Comparison of ENCODE assay signal across 32 cellular contexts in genomic region chr9:16524823-16525222, GRCh38.
"Had no signal": no experiment of that assay in that cellular context is flagged by ENCODE, and none has a peak within 500 bp of the region (broad histone marks: within the 10 kb centered on the region; RNA-seq: fewer than 3 reads in every experiment).

No MANE protein-coding gene starts in this region.

- H3K9me3 Mint-ChIP-seq: activated CD4-positive, alpha-beta T cell treated with anti-CD3 and anti-CD28 coated beads, Interleukin-2, amount 10 ng/mL, durations not matched to agents 7 days and 5 days; activated naive CD8-positive, alpha-beta T cell treated with anti-CD3 and anti-CD28 coated beads, Interleukin-2, amount 10 ng/mL, durations not matched to agents 7 days and 5 days; activated T-helper 2 cell treated with anti-CD3 and anti-CD28 coated beads, Interferon-gamma antibody, Interleukin-2, Interleukin-4, amounts not matched to agents 10 μg/mL and 5 μg/mL and 100 μg/mL, durations not matched to agents 14 hours and 24 hours and 36 hours had no signal

- H3K36me3 ChIP-seq: ascending aorta, breast epithelium, MG63 had no signal

- H3K4me3 Mint-ChIP-seq: activated CD4-positive, alpha-beta T cell treated with anti-CD3 and anti-CD28 coated beads for 36 hours; activated CD4-positive, alpha-beta T cell treated with anti-CD3 and anti-CD28 coated beads, Interleukin-2, amount 10 ng/mL, durations not matched to agents 7 days and 5 days; activated CD8-positive, alpha-beta T cell treated with anti-CD3 and anti-CD28 coated beads, Interleukin-2, amount 10 ng/mL, durations not matched to agents 7 days and 5 days; activated naive CD4-positive, alpha-beta T cell treated with anti-CD3 and anti-CD28 coated beads, Interleukin-2, amount 50 U/mL, for 24 hours; activated naive CD8-positive, alpha-beta T cell treated with anti-CD3 and anti-CD28 coated beads, Interleukin-2, amount 10 ng/mL, durations not matched to agents 7 days and 5 days; activated T-cell treated with anti-CD3 and anti-CD28 coated beads, Interleukin-2, amount 50 U/mL, for 24 hours had no signal

- H3K4me1 Mint-ChIP-seq: activated CD4-positive, alpha-beta T cell treated with anti-CD3 and anti-CD28 coated beads for 36 hours; activated CD4-positive, alpha-beta T cell treated with anti-CD3 and anti-CD28 coated beads, Interleukin-2, amount 10 ng/mL, durations not matched to agents 7 days and 5 days; activated naive CD4-positive, alpha-beta T cell treated with anti-CD3 and anti-CD28 coated beads, Interleukin-2, amount 50 U/mL, for 24 hours; activated naive CD8-positive, alpha-beta T cell treated with anti-CD3 and anti-CD28 coated beads, Interleukin-2, amount 10 ng/mL, durations not matched to agents 7 days and 5 days had no signal

- DNase-seq: activated CD4-positive, alpha-beta T cell treated with anti-CD3 and anti-CD28 coated beads for 36 hours; activated CD4-positive, alpha-beta T cell treated with anti-CD3 and anti-CD28 coated beads, Interleukin-2, amount 10 ng/mL, durations not matched to agents 7 days and 5 days; activated CD4-positive, alpha-beta T cell treated with anti-CD3 and anti-CD28 coated beads, Interleukin-2, amount 50 U/mL, for 48 hours; activated CD8-positive, alpha-beta T cell treated with anti-CD3 and anti-CD28 coated beads, Interleukin-2, amount 10 ng/mL, durations not matched to agents 7 days and 5 days; activated gamma-delta T cell; activated naive CD4-positive, alpha-beta T cell treated with Interleukin-2 at 50 U/mL for 16 hours; activated naive CD8-positive, alpha-beta T cell treated with anti-CD3 and anti-CD28 coated beads, Interleukin-2, amount 10 ng/mL, durations not matched to agents 7 days and 5 days; activated T-cell treated with anti-CD3 and anti-CD28 coated beads, Interleukin-2, amount 50 U/mL, for 24 hours; amygdala; body of pancreas; Kasumi-1; MG63; NCI-H1048; NCI-H1105 treated with DMSO at 0.1 percent for 48 hours; NCI-H1436; NCI-H1694; NCI-H1930; NCI-H2081 treated with DMSO at 0.1 percent for 48 hours; NCI-H226; NCI-H446 treated with DMSO at 0.1 percent for 48 hours; NCI-H524; NK-92 treated with Interleukin-12 subunit alpha and Interleukin-12 subunit beta, amount 100 ng/mL, for 24 hours; PC-9; Right ventricle myocardium superior; T1000 had no signal

- H3K4me1 ChIP-seq: body of pancreas had no signal

- FAIRE-seq: RCC 7860 had no signal

- H3K4me3 ChIP-seq: ascending aorta, body of pancreas, breast epithelium, MG63, PC-9, SK-N-MC had no signal

- ATAC-seq: activated CD4-positive, alpha-beta T cell treated with anti-CD3 and anti-CD28 coated beads for 36 hours; activated CD4-positive, CD25-positive, alpha-beta regulatory T cell treated with anti-CD3 and anti-CD28 coated beads, Interleukin-2, amount 50 U/mL, for 24 hours; activated CD8-positive, alpha-beta T cell treated with anti-CD3 and anti-CD28 coated beads, Interleukin-2, amount 10 ng/mL, durations not matched to agents 7 days and 5 days; body of pancreas had no signal

- H2AFZ ChIP-seq: PC-9 had no signal

- H3K9me3 ChIP-seq: ascending aorta, body of pancreas, breast epithelium, MG63 had no signal

- H3K27me3 ChIP-seq: ascending aorta, body of pancreas, breast epithelium, MG63 had no signal

- H3K27me3 Mint-ChIP-seq: activated CD4-positive, alpha-beta T cell treated with anti-CD3 and anti-CD28 coated beads for 36 hours; activated CD4-positive, alpha-beta T cell treated with anti-CD3 and anti-CD28 coated beads, Interleukin-2, amount 10 ng/mL, durations not matched to agents 7 days and 5 days; activated naive CD4-positive, alpha-beta T cell treated with anti-CD3 and anti-CD28 coated beads, Interleukin-2, amount 50 U/mL, for 24 hours; activated T-cell treated with anti-CD3 and anti-CD28 coated beads, Interleukin-2, amount 50 U/mL, for 24 hours had no signal

- H3K27ac Mint-ChIP-seq: activated CD4-positive, alpha-beta T cell treated with anti-CD3 and anti-CD28 coated beads for 36 hours; activated CD4-positive, alpha-beta T cell treated with anti-CD3 and anti-CD28 coated beads, Interleukin-2, amount 10 ng/mL, durations not matched to agents 7 days and 5 days; activated CD8-positive, alpha-beta T cell treated with anti-CD3 and anti-CD28 coated beads, Interleukin-2, amount 10 ng/mL, durations not matched to agents 7 days and 5 days; activated naive CD4-positive, alpha-beta T cell treated with anti-CD3 and anti-CD28 coated beads, Interleukin-2, amount 50 U/mL, for 24 hours; activated naive CD8-positive, alpha-beta T cell treated with anti-CD3 and anti-CD28 coated beads, Interleukin-2, amount 10 ng/mL, durations not matched to agents 7 days and 5 days; activated T-cell treated with anti-CD3 and anti-CD28 coated beads, Interleukin-2, amount 50 U/mL, for 24 hours; activated T-helper 2 cell treated with anti-CD3 and anti-CD28 coated beads, Interferon-gamma antibody, Interleukin-2, Interleukin-4, amounts not matched to agents 10 μg/mL and 5 μg/mL and 100 μg/mL, durations not matched to agents 14 hours and 24 hours and 36 hours had no signal

- H3K27ac ChIP-seq: ascending aorta, body of pancreas, breast epithelium, PC-9, SK-N-MC had no signal

- H3K36me3 Mint-ChIP-seq: activated naive CD4-positive, alpha-beta T cell treated with anti-CD3 and anti-CD28 coated beads, Interleukin-2, amount 50 U/mL, for 24 hours; activated naive CD8-positive, alpha-beta T cell treated with anti-CD3 and anti-CD28 coated beads, Interleukin-2, amount 10 ng/mL, durations not matched to agents 7 days and 5 days had no signal

- H3K4me2 ChIP-seq: PC-9 had no signal
